In the genomic region with DNA sequence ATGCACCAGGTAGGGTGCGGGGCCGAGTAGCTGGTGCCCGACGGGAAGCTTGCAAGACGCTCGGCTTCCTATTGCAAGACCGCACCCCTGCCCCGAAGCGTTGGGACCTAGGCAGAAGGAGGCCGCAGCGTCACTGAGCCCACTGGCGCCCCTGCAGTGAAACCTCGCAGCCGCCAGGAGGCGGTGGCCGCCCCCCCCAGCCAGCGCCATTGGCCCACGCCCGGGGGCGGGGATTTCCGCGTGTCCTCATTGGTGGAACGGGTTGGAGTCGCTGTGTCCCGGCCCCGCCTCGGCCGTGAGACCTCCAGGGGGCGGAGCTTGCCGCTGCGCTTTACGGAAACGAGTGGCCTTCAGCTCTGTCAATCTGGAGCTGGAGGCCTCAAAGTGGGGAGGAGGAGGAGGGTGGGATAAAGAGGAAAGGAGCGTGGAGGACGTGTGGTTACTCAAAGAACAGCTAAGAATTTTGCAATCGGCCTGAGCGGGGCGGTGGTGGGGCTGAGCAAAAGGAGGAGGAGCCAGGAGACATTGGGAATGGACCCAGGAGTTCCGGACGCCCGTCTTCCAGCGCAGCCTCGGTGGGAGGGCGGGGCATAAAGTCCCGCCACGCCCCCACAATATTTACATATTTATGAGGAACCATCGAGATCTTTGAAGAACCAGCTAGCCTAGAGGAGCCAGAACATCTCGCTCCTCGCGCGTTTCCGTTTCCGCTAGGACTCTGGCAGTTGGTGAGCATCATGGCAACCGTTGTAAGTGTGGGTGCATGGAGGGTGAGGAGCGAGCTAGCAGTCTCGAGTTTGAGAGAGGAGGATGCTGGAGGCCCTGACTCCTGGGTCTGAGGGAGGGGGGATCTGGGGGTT, we compare ENCODE assay signal across 8 cellular contexts. TPM values are rescaled to one million over a fixed set of nuclear protein-coding genes. Genes with fewer than 3 reads are reported as not detected.
A peak's percentile ranks its signal among the peaks of the same experiment; 100 is the strongest.
DNase-seq lines count a peak whose midpoint lies in the region; ATAC-seq and TF ChIP-seq lines count a peak whose summit lies in the region.

A gene (minus strand): TSS at position 135 of the 860 bp plus-strand sequence. CDS start 197 bp downstream, outside the sequence.
A gene (plus strand): TSS at position 713 of the 860 bp plus-strand sequence. CDS start 25 bp downstream, at position 738.

- CTCF ChIA-PET in activated CD4-positive, alpha-beta T cell treated with anti-CD3 and anti-CD28 coated beads for 36 hours (lab: Charles Lee) = interaction anchor here (0.6 to 3.4 kb wide), 55 partner anchors 10 to 630 kb away, joined by 3 to 45 read pairs (median 4); a partner anchor contains a TSS

- H3K27ac ChIP-seq in cingulate gyrus (ENCODE audit: low read depth, low read length) = peak within 1 kb of the TSS; percentile 99

- H3K4me1 Mint-ChIP-seq in activated CD4-positive, alpha-beta T cell treated with anti-CD3 and anti-CD28 coated beads for 36 hours = peaks cover 41% of the 10 kb centered on the region

- no peaks in the 10 kb centered on the region for H3K27me3 Mint-ChIP-seq in activated CD4-positive, alpha-beta T cell treated with anti-CD3 and anti-CD28 coated beads for 36 hours

- peak; percentile 90 for TF ChIP-seq POLR2A in GM19099 (IDR thresholded peaks at IDR 0.05; ENCODE audit: extremely low read depth, insufficient read length, low read depth)

- DNase-seq in Ammon's horn (ENCODE audit: low spot score) = peak; percentile 100
- DNase-seq in NCI-H510A treated with DMSO at 0.1 percent for 48 hours (lab: John Stamatoyannopoulos, UW) = peak; percentile 99
- peak; percentile 100 for DNase-seq in activated CD4-positive, alpha-beta T cell treated with anti-CD3 and anti-CD28 coated beads for 36 hours
- peak; percentile 100 for DNase-seq in kidney glomerular epithelial cell (lab: John Stamatoyannopoulos, UW)
- peak; percentile 94 to 100 (median 98) for DNase-seq in stimulated activated CD4-positive, alpha-beta T cell treated with anti-CD3 and anti-CD28 coated beads, Interleukin-1b, Interleukin-23, amount 100 ng/mL, for 24 hours (ENCODE audit: low read depth in 4 of 4, low spot score in 1 of 4)

- no peaks in the 10 kb centered on the region for H3K9me3 Mint-ChIP-seq in activated CD4-positive, alpha-beta T cell treated with anti-CD3 and anti-CD28 coated beads for 36 hours (ENCODE audit: low read depth)

- ATAC-seq in HG03439 (IDR thresholded peaks at IDR 0.05; ENCODE audit: unreplicated experiment) = peak; percentile 87
- ATAC-seq in activated CD4-positive, alpha-beta T cell treated with anti-CD3 and anti-CD28 coated beads for 36 hours = peak; percentile 95

- H3K27ac Mint-ChIP-seq in activated CD4-positive, alpha-beta T cell treated with anti-CD3 and anti-CD28 coated beads for 36 hours = peak within 1 kb of the TSS; percentile 97

- H3K4me3 Mint-ChIP-seq in activated CD4-positive, alpha-beta T cell treated with anti-CD3 and anti-CD28 coated beads for 36 hours = peak within 1 kb of the TSS; percentile 100

- H3K36me3 Mint-ChIP-seq in activated CD4-positive, alpha-beta T cell treated with anti-CD3 and anti-CD28 coated beads for 36 hours (ENCODE audit: low read depth) = peaks cover 31% of the 10 kb centered on the region

- POLR2A ChIA-PET in activated CD4-positive, alpha-beta T cell treated with anti-CD3 and anti-CD28 coated beads for 36 hours (lab: Charles Lee) = interaction anchor here (0.5 to 1.3 kb wide), 12 partner anchors 10 to 918 kb away, joined by 3 to 10 read pairs (median 4); a partner anchor contains a TSS

- intact Hi-C loops in activated CD4-positive, alpha-beta T cell treated with anti-CD3 and anti-CD28 coated beads for 36 hours (cut with DNase I, micrococcal nuclease) = loop anchor here (1.0 to 10.0 kb wide), 27 partner anchors 28 to 1031 kb away; a partner anchor contains a TSS

RNA-seq across cellular contexts. Expression of the first gene that starts in this region (rescaled TPM):
- 100 to 1,000 TPM in 1 of 2 experiments, 10 to 100 TPM in 1; 80.2 to 102 TPM for total RNA-seq in activated CD4-positive, alpha-beta T cell treated with anti-CD3 and anti-CD28 coated beads for 36 hours

RNA-seq across cellular contexts. Expression of the second gene that starts in this region (rescaled TPM):
- total RNA-seq in activated CD4-positive, alpha-beta T cell treated with anti-CD3 and anti-CD28 coated beads for 36 hours = 100 to 1,000 TPM; 155 to 178 TPM

Comparison
In these comparisons a context has a peak if more than half of its experiments do, and no peak if none do; other contexts are left out.
1. Peak in every context shown above with its lines: DNase-seq, ATAC-seq and H3K27ac ChIP-seq.